In the genomic region with DNA sequence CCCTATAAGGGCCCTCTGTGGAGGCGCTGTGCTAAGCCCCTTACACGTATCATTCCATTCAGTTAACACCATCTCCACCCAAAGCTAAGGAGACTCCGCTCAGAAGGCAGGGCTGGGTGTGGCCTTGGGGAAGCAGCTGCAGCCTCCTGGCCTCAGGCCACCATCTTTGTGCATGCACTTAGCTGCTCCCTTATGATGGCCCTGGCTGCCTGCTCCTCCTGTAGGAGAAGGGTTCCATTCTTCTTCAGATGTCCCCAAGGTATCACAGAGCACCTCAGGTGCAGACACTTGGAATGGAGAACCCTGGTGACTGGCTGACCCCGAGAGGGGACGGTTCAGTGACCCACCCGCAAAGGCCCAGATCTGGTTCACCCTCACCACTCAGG, we compare ENCODE assay signal across 18 cellular contexts. TPM values are rescaled to one million over a fixed set of nuclear protein-coding genes. Genes with fewer than 3 reads are reported as not detected.
"Had no signal": no experiment of that assay in that cellular context is flagged by ENCODE, and none has a peak within 500 bp of the region (broad histone marks: within the 10 kb centered on the region; RNA-seq: fewer than 3 reads in every experiment).

No MANE protein-coding gene starts in this region.

- H3K9me3 ChIP-seq: right lobe of liver, SJSA1, thyroid gland had no signal

- H3K36me3 ChIP-seq: right lobe of liver, SJSA1, thyroid gland had no signal

- H3K27ac ChIP-seq: parathyroid adenoma, right lobe of liver, SJSA1, thyroid gland had no signal

- H3K27me3 ChIP-seq: right lobe of liver, SJSA1, thyroid gland had no signal

- ATAC-seq: activated T-cell treated with anti-CD3 and anti-CD28 coated beads, Interleukin-2, amount 50 U/mL, for 72 hours; right lobe of liver had no signal

- H3K4me1 ChIP-seq: parathyroid adenoma, right lobe of liver, SJSA1, thyroid gland had no signal

- H3K79me2 ChIP-seq: parathyroid adenoma had no signal

- H3K4me3 ChIP-seq: lung, right lobe of liver, SJSA1, thyroid gland had no signal

- DNase-seq: activated CD4-positive, alpha-beta T cell treated with anti-CD3 and anti-CD28 coated beads, Interleukin-2, amount 50 U/mL, for 4 hours; activated effector memory CD4-positive, alpha-beta T cell treated with Interleukin-2 at 50 U/mL for 16 hours; activated naive CD4-positive, alpha-beta T cell treated with anti-CD3 and anti-CD28 coated beads for 36 hours; activated naive CD8-positive, alpha-beta T cell treated with anti-CD3 and anti-CD28 coated beads, Interleukin-2, amount 10 ng/mL, durations not matched to agents 7 days and 5 days; activated T-cell treated with anti-CD3 and anti-CD28 coated beads, Interleukin-2, amount 50 U/mL, for 72 hours; amniotic stem cell; cortex of kidney; effector CD8-positive, alpha-beta T cell; right lobe of liver; small intestine; stimulated activated CD4-positive, alpha-beta T cell treated with anti-CD3 and anti-CD28 coated beads, Interleukin-4, amount 100 ng/mL, for 1 hour; stimulated activated naive CD4-positive, alpha-beta T cell; T-helper 9 cell; thyroid gland had no signal

- H2AFZ ChIP-seq: parathyroid adenoma had no signal

- H3K9ac ChIP-seq: parathyroid adenoma had no signal

RNA-seq across cellular contexts. Expression of a gene that starts 9.6 kb away (rescaled TPM):
- total RNA-seq: mesothelial cell of epicardium, SJSA1 had no signal
